2 cellular contexts compared by ENCODE assay signal in the genomic region with DNA sequence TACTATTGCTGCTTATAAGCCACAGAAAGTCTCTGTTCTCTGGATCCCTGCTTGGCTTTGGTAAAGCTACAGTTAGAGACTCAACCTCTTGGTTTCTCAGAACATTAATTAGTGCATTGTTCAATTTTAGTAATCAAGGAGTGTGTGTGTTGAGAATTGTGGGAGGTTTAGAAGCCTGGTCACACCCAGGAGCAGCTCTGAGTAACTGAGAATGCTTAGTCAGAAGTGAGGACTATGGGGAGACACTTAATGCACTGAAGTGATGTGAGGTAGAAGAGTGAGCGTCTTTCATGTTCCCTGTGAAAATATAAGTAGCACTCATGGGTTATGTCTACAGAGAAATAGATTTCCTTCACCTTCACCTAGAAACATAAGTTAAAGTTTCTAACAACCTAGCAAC.
TF ChIP-seq lines count a peak whose summit lies in the region.

No MANE protein-coding gene starts in this region.

TF ChIP-seq in GM12891, 5 proteins besides CTCF, POLR2A, EP300 and RAD21:
- TF ChIP-seq POU2F2 (IDR thresholded peaks at IDR 0.05; ENCODE audit: low read depth, low read length) (no peak), SPI1 (IDR thresholded peaks at IDR 0.05; ENCODE audit: low read depth, low read length) (no peak), POLR2AphosphoS5 (IDR thresholded peaks at IDR 0.05; ENCODE audit: low read depth, low read length) (no peak), TAF1 (IDR thresholded peaks at IDR 0.05; ENCODE audit: low read depth, low read length) (no peak), PAX5 (IDR thresholded peaks at IDR 0.05; ENCODE audit: insufficient read depth, low read length, severe bottlenecking) (no peak)

TF ChIP-seq in IMR-90, 13 proteins besides CTCF, POLR2A, EP300 and RAD21:
- TF ChIP-seq, protein P1, sequence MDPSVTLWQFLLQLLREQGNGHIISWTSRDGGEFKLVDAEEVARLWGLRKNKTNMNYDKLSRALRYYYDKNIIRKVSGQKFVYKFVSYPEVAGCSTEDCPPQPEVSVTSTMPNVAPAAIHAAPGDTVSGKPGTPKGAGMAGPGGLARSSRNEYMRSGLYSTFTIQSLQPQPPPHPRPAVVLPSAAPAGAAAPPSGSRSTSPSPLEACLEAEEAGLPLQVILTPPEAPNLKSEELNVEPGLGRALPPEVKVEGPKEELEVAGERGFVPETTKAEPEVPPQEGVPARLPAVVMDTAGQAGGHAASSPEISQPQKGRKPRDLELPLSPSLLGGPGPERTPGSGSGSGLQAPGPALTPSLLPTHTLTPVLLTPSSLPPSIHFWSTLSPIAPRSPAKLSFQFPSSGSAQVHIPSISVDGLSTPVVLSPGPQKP (IDR thresholded peaks at IDR 0.05; ENCODE audit: borderline replicate concordance, low read depth, low read length): no peak
- TF ChIP-seq NFE2L2 (IDR thresholded peaks at IDR 0.05; ENCODE audit: low read depth, low read length) (no peak), BHLHE40 (IDR thresholded peaks at IDR 0.05; ENCODE audit: low read depth, low read length) (no peak), CEBPB (IDR thresholded peaks at IDR 0.05; ENCODE audit: low read depth, low read length) (no peak), SMC3 (IDR thresholded peaks at IDR 0.05; ENCODE audit: low read depth, low read length) (no peak), MAZ (IDR thresholded peaks at IDR 0.05; ENCODE audit: borderline replicate concordance, low read depth, low read length) (no peak)
- TF ChIP-seq, protein P2, sequence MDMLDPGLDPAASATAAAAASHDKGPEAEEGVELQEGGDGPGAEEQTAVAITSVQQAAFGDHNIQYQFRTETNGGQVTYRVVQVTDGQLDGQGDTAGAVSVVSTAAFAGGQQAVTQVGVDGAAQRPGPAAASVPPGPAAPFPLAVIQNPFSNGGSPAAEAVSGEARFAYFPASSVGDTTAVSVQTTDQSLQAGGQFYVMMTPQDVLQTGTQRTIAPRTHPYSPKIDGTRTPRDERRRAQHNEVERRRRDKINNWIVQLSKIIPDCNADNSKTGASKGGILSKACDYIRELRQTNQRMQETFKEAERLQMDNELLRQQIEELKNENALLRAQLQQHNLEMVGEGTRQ (IDR thresholded peaks at IDR 0.05; ENCODE audit: low read depth, low read length): no peak
TF ChIP-seq in IMR-90: peak in this region for 0.
